In genomic region chr11:128260398-128260797, GRCh38 we compare ENCODE assay signal across 29 cellular contexts.
"Had no signal": no experiment of that assay in that cellular context is flagged by ENCODE, and none has a peak within 500 bp of the region (broad histone marks: within the 10 kb centered on the region; RNA-seq: fewer than 3 reads in every experiment).

No MANE protein-coding gene starts in this region.

- H3K4me3 ChIP-seq: colonic mucosa, heart left ventricle, psoas muscle, smooth muscle cell, tibial nerve had no signal

- H3K9me3 Mint-ChIP-seq: activated naive CD4-positive, alpha-beta T cell treated with anti-CD3 and anti-CD28 coated beads, Interleukin-2, amount 50 U/mL, for 24 hours; activated naive CD8-positive, alpha-beta T cell treated with anti-CD3 and anti-CD28 coated beads, Interleukin-2, amount 50 U/mL, for 24 hours; activated T-helper 2 cell treated with anti-CD3 and anti-CD28 coated beads, Interferon-gamma antibody, Interleukin-2, Interleukin-4, amounts not matched to agents 10 μg/mL and 5 μg/mL and 100 μg/mL, durations not matched to agents 14 hours and 24 hours and 36 hours; immature natural killer cell; neural crest cell had no signal

- H3K36me3 ChIP-seq: colonic mucosa, heart left ventricle, tibial nerve had no signal

- H3K9me3 ChIP-seq: colonic mucosa, heart left ventricle, psoas muscle, tibial nerve had no signal

- H3K9ac ChIP-seq: parathyroid adenoma had no signal

- H3K36me3 Mint-ChIP-seq: activated CD8-positive, alpha-beta memory T cell treated with anti-CD3 and anti-CD28 coated beads, Interleukin-2, amount 10 ng/mL, durations not matched to agents 7 days and 5 days; activated naive CD4-positive, alpha-beta T cell treated with anti-CD3 and anti-CD28 coated beads, Interleukin-2, amount 50 U/mL, for 24 hours; mesothelial cell of epicardium; naive thymus-derived CD4-positive, alpha-beta T cell had no signal

- H2AFZ ChIP-seq: parathyroid adenoma had no signal

- H3K27me3 ChIP-seq: colonic mucosa, foreskin keratinocyte, heart left ventricle, tibial nerve had no signal

- H3K4me1 Mint-ChIP-seq: activated CD4-positive, alpha-beta T cell treated with anti-CD3 and anti-CD28 coated beads for 36 hours; activated CD8-positive, alpha-beta memory T cell treated with anti-CD3 and anti-CD28 coated beads, Interleukin-2, amount 10 ng/mL, durations not matched to agents 7 days and 5 days; activated naive CD4-positive, alpha-beta T cell treated with anti-CD3 and anti-CD28 coated beads, Interleukin-2, amount 50 U/mL, for 24 hours had no signal

- ATAC-seq: activated CD4-positive, alpha-beta T cell treated with anti-CD3 and anti-CD28 coated beads for 36 hours; activated CD8-positive, alpha-beta memory T cell treated with anti-CD3 and anti-CD28 coated beads, Interleukin-2, amount 10 ng/mL, durations not matched to agents 7 days and 5 days; activated CD8-positive, alpha-beta T cell treated with anti-CD3 and anti-CD28 coated beads, Interleukin-2, amount 10 ng/mL, durations not matched to agents 7 days and 5 days; activated naive CD8-positive, alpha-beta T cell treated with anti-CD3 and anti-CD28 coated beads, Interleukin-2, amount 50 U/mL, for 24 hours; foreskin keratinocyte; heart left ventricle; left colon; naive thymus-derived CD4-positive, alpha-beta T cell; psoas muscle had no signal

- H3K27me3 Mint-ChIP-seq: activated naive CD4-positive, alpha-beta T cell treated with anti-CD3 and anti-CD28 coated beads, Interleukin-2, amount 50 U/mL, for 24 hours; activated naive CD8-positive, alpha-beta T cell treated with anti-CD3 and anti-CD28 coated beads, Interleukin-2, amount 50 U/mL, for 24 hours had no signal

- H3K79me2 ChIP-seq: parathyroid adenoma had no signal

- H3K4me2 ChIP-seq: smooth muscle cell had no signal

- H3K4me3 Mint-ChIP-seq: activated CD4-positive, alpha-beta T cell treated with anti-CD3 and anti-CD28 coated beads for 36 hours; activated CD8-positive, alpha-beta memory T cell treated with anti-CD3 and anti-CD28 coated beads, Interleukin-2, amount 10 ng/mL, durations not matched to agents 7 days and 5 days; activated CD8-positive, alpha-beta T cell treated with anti-CD3 and anti-CD28 coated beads, Interleukin-2, amount 10 ng/mL, durations not matched to agents 7 days and 5 days; activated naive CD4-positive, alpha-beta T cell treated with anti-CD3 and anti-CD28 coated beads, Interleukin-2, amount 50 U/mL, for 24 hours; activated naive CD8-positive, alpha-beta T cell treated with anti-CD3 and anti-CD28 coated beads, Interleukin-2, amount 50 U/mL, for 24 hours; immature natural killer cell; mesothelial cell of epicardium; naive thymus-derived CD4-positive, alpha-beta T cell; neural crest cell; T-helper 2 cell treated with Interferon-gamma antibody and Interleukin-4, amounts not matched to agents 5 μg/mL and 100 μg/mL, for 36 hours had no signal

- H3K27ac ChIP-seq: colonic mucosa, epithelial cell of prostate, foreskin keratinocyte, heart left ventricle, parathyroid adenoma, psoas muscle, tibial nerve had no signal

- H3K4me1 ChIP-seq: colonic mucosa, foreskin keratinocyte, heart left ventricle, parathyroid adenoma, psoas muscle had no signal

- H3K27ac Mint-ChIP-seq: activated CD4-positive, alpha-beta T cell treated with anti-CD3 and anti-CD28 coated beads for 36 hours; activated CD8-positive, alpha-beta memory T cell treated with anti-CD3 and anti-CD28 coated beads, Interleukin-2, amount 10 ng/mL, durations not matched to agents 7 days and 5 days; activated CD8-positive, alpha-beta T cell treated with anti-CD3 and anti-CD28 coated beads, Interleukin-2, amount 10 ng/mL, durations not matched to agents 7 days and 5 days; activated naive CD4-positive, alpha-beta T cell treated with anti-CD3 and anti-CD28 coated beads, Interleukin-2, amount 50 U/mL, for 24 hours; activated naive CD8-positive, alpha-beta T cell treated with anti-CD3 and anti-CD28 coated beads, Interleukin-2, amount 50 U/mL, for 24 hours; activated T-helper 2 cell treated with anti-CD3 and anti-CD28 coated beads, Interferon-gamma antibody, Interleukin-2, Interleukin-4, amounts not matched to agents 10 μg/mL and 5 μg/mL and 100 μg/mL, durations not matched to agents 14 hours and 24 hours and 36 hours; mesothelial cell of epicardium; naive thymus-derived CD4-positive, alpha-beta T cell; T-helper 2 cell treated with Interferon-gamma antibody and Interleukin-4, amounts not matched to agents 5 μg/mL and 100 μg/mL, for 36 hours had no signal

- DNase-seq: activated CD4-positive, alpha-beta T cell treated with anti-CD3 and anti-CD28 coated beads for 36 hours; activated CD4-positive, CD25-positive, alpha-beta regulatory T cell; activated CD8-positive, alpha-beta memory T cell treated with anti-CD3 and anti-CD28 coated beads, Interleukin-2, amount 10 ng/mL, durations not matched to agents 7 days and 5 days; activated CD8-positive, alpha-beta T cell treated with anti-CD3 and anti-CD28 coated beads, Interleukin-2, amount 10 ng/mL, durations not matched to agents 7 days and 5 days; activated naive CD8-positive, alpha-beta T cell treated with anti-CD3 and anti-CD28 coated beads, Interleukin-2, amount 50 U/mL, for 24 hours; activated T-cell treated with anti-CD3 and anti-CD28 coated beads, Interleukin-2, amount 50 U/mL, for 48 hours; colonic mucosa; effector CD8-positive, alpha-beta T cell; foreskin keratinocyte; heart left ventricle; hypothalamus; immature natural killer cell; kidney; left colon; mammary epithelial cell; naive thymus-derived CD4-positive, alpha-beta T cell; nucleus accumbens; psoas muscle; stimulated activated CD4-positive, alpha-beta T cell treated with anti-CD3 and anti-CD28 coated beads, Interleukin-1b, Interleukin-23, amount 100 ng/mL, for 48 hours; stimulated activated naive CD4-positive, alpha-beta T cell treated with Interleukin-2 at 50 U/mL for 16 hours had no signal
